Comparison of ENCODE assay signal across 26 cellular contexts in genomic region chr2:133894429-133894828, GRCh38.
"Had no signal": no experiment of that assay in that cellular context is flagged by ENCODE, and none has a peak within 500 bp of the region (broad histone marks: within the 10 kb centered on the region; RNA-seq: fewer than 3 reads in every experiment).

No MANE protein-coding gene starts in this region.

- H3K27ac Mint-ChIP-seq: mesothelial cell of epicardium; natural killer cell treated with Interleukin-12 subunit alpha and Interleukin-12 subunit beta and Interleukin-15 and Interleukin-18, amount 100 ng/mL, for 72 hours; progenitor cell of endocrine pancreas; stimulated activated memory B cell treated with anti-CD40 and anti-IgM and Interleukin-4, amounts not matched to agents 10 μg/mL and 1 μg/mL and 100 μg/mL, for 72 hours had no signal

- H3K4me1 ChIP-seq: parathyroid adenoma, tibial nerve, upper lobe of right lung, uterus had no signal

- H3K27me3 ChIP-seq: neutrophil, tibial nerve, upper lobe of right lung, uterus had no signal

- H3K9me3 ChIP-seq: mucosa of descending colon, neutrophil, thoracic aorta, upper lobe of right lung, uterus had no signal

- H3K4me1 Mint-ChIP-seq: mesothelial cell of epicardium, neural crest cell had no signal

- H3K36me3 ChIP-seq: neutrophil, thoracic aorta, tibial nerve, upper lobe of right lung, uterus had no signal

- H3K4me3 ChIP-seq: coronary artery, lung, mucosa of descending colon, smooth muscle cell, thoracic aorta, tibial nerve, upper lobe of right lung, uterus had no signal

- DNase-seq: dermis blood vessel endothelial cell; effector memory CD4-positive, alpha-beta T cell; erythroblast; head of caudate nucleus; mesenchymal stem cell; mucosa of descending colon; naive B cell; stimulated activated CD4-positive, alpha-beta T cell treated with anti-CD3 and anti-CD28 coated beads, Interleukin-12 subunit alpha, Interleukin-12 subunit beta, amount 100 ng/mL, for 4 hours; stimulated activated CD4-positive, alpha-beta T cell treated with anti-CD3 and anti-CD28 coated beads, Interleukin-1b, Interleukin-23, amount 100 ng/mL, for 48 hours; stimulated activated CD4-positive, alpha-beta T cell treated with anti-CD3 and anti-CD28 coated beads, Interleukin-4, amount 100 ng/mL, for 24 hours; stimulated activated naive CD8-positive, alpha-beta T cell treated with anti-CD3 and anti-CD28 coated beads, Interleukin-15, Interleukin-2, amounts not matched to agents 100 U/mL and 50 U/mL, for 24 hours; substantia nigra; upper lobe of right lung; uterus had no signal

- H3K36me3 Mint-ChIP-seq: mesothelial cell of epicardium; natural killer cell treated with Interleukin-12 subunit alpha and Interleukin-12 subunit beta and Interleukin-15 and Interleukin-18, amount 100 ng/mL, for 72 hours; stimulated activated memory B cell treated with anti-CD40 and anti-IgM and Interleukin-4, amounts not matched to agents 10 μg/mL and 1 μg/mL and 100 μg/mL, for 72 hours had no signal

- H3K27ac ChIP-seq: coronary artery, neutrophil, parathyroid adenoma, thoracic aorta, tibial nerve, upper lobe of right lung, uterus had no signal

- H3K4me3 Mint-ChIP-seq: mesothelial cell of epicardium; natural killer cell treated with Interleukin-12 subunit alpha and Interleukin-12 subunit beta and Interleukin-15 and Interleukin-18, amount 100 ng/mL, for 72 hours; neural crest cell; stimulated activated memory B cell treated with anti-CD40 and anti-IgM and Interleukin-4, amounts not matched to agents 10 μg/mL and 1 μg/mL and 100 μg/mL, for 72 hours had no signal

- H3K27me3 Mint-ChIP-seq: stimulated activated memory B cell treated with anti-CD40 and anti-IgM and Interleukin-4, amounts not matched to agents 10 μg/mL and 1 μg/mL and 100 μg/mL, for 72 hours had no signal
